In the genomic region with DNA sequence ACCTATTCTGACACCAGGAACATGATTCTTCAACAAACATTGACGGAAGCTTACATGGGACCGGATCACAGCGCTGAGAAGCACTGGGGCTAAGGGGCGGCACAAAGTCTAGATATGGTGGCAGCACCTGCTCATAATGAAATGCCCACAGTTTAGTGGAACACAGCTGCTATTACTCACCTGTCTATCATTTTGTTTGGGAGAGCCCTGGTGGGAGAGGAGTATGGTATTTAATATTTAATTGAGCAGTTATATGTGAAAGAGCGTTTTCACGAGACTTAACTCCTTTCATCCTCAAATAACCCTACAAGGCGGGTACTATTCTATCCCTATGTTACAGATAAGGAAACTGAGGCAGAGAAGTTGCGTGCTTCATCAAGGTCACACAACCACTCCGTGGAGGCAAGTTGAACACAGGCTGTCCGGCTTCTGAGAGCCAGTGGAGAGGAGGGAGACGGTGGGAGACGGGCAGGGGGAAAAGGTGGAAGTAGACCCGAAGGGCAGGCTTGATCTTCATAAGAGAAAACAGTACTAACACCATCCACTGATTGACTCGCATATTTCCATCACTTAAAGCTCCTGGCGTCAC, we compare ENCODE assay signal across 8 cellular contexts. TPM values are rescaled to one million over a fixed set of nuclear protein-coding genes. Genes with fewer than 3 reads are reported as not detected.
DNase-seq lines count a peak whose midpoint lies in the region; ATAC-seq and TF ChIP-seq lines count a peak whose summit lies in the region.

No MANE protein-coding gene starts in this region.

- H3K9ac ChIP-seq in PC-3 (ENCODE audit: low read length) = peak overlapping the region; percentile 96

- H3K4me1 ChIP-seq in PC-3 (ENCODE audit: insufficient read depth, low read length) (peaks cover 21% of the 10 kb centered on the region), neutrophil (ENCODE audit: control insufficient read depth in 1 of 2, insufficient read depth in 1 of 2, low read depth in 1 of 2, low read length in 1 of 2) (peaks cover 69 to 74% of the 10 kb centered on the region in 2 experiments)

- no peaks in the 10 kb centered on the region for H3F3A ChIP-seq in PC-3 (ENCODE audit: low read length, unreplicated experiment)

- CTCF ChIA-PET in PC-3 (lab: Charles Lee) = no interaction called here

- peak overlapping the region; percentile 71; the same call in 1 of the 2 replicates for H3K27ac ChIP-seq in PC-3 (ENCODE audit: low read length)
- peak overlapping the region; percentile 93 for H3K27ac ChIP-seq in neutrophil

- peak overlapping the region; percentile 95 for H3K4me2 ChIP-seq in PC-3 (ENCODE audit: low read length)

- H3K79me2 ChIP-seq in PC-3 (ENCODE audit: low read length) = peaks cover 53% of the 10 kb centered on the region

- H3K9me2 ChIP-seq in PC-3 (replicated peaks; ENCODE audit: low read length) = no peaks in the 10 kb centered on the region

- H3K4me3 ChIP-seq in PC-3 (ENCODE audit: low read length) = peak overlapping the region; percentile 93
- peak overlapping the region; percentile 70 for H3K4me3 ChIP-seq in epithelial cell of proximal tubule (ENCODE audit: low read depth, low read length)
- H3K4me3 ChIP-seq in neutrophil (ENCODE audit: low read depth in 1 of 2, low read length in 1 of 2) = peak overlapping the region; percentile 72 to 79

- ATAC-seq in HG02678 (IDR thresholded peaks at IDR 0.05; ENCODE audit: unreplicated experiment) (peak; percentile 18), PC-3 (peak; percentile 10)

- H3K9me3 ChIP-seq in PC-3 (ENCODE audit: low read length) (no peaks in the 10 kb centered on the region), neutrophil (no peaks in the 10 kb centered on the region)

- peak overlapping the region; percentile 84 for H2AFZ ChIP-seq in PC-3 (ENCODE audit: low read length)

- intact Hi-C loops in PC-3 (cut with micrococcal nuclease) = loop anchor here (1.0 kb wide), 1 partner anchor 105 kb away; the partner anchor contains the start of gene EGLN1

- POLR2A ChIA-PET in PC-3 (lab: Charles Lee; ENCODE audit: unreplicated experiment) = no interaction called here

- H4K20me1 ChIP-seq in PC-3 (ENCODE audit: low read length) = no peaks in the 10 kb centered on the region

- H3K36me3 ChIP-seq in PC-3 (ENCODE audit: low read depth, low read length) (no peaks in the 10 kb centered on the region), neutrophil (no peaks in the 10 kb centered on the region)

- TF ChIP-seq CTCF in PC-3 (conservative IDR thresholded peaks at IDR 0.05; ENCODE audit: low read depth, low read length) (no peak), epithelial cell of proximal tubule (conservative IDR thresholded peaks at IDR 0.05; ENCODE audit: low read depth, low read length) (no peak), neutrophil (IDR thresholded peaks at IDR 0.05) (no peak)

- H3K27me3 ChIP-seq in PC-3 (ENCODE audit: low read length) = no peaks in the 10 kb centered on the region
- H3K27me3 ChIP-seq in neutrophil = no peaks in the 10 kb centered on the region

- peak; percentile 25 for DNase-seq in NCI-H2029 (lab: John Stamatoyannopoulos, UW)
- DNase-seq in NCI-H2029 treated with DMSO at 0.1 percent for 48 hours (lab: John Stamatoyannopoulos, UW) = no peak
- DNase-seq in PC-3 = peak; percentile 19
- no peak for DNase-seq in epithelial cell of proximal tubule (ENCODE audit: low read depth)
- no peak for DNase-seq in NAMALWA (ENCODE audit: low spot score)
- no peak for DNase-seq in MV-4-11 (lab: John Stamatoyannopoulos, UW)

- no TSS peak for BruUV-seq in PC-3 (replicated peaks; lab: Mats Ljungman, UMichigan)

RNA-seq across cellular contexts. Expression of gene TSNAX, which starts 0.8 kb away (rescaled TPM):
- total RNA-seq in PC-3 (2014; rRNA removed) (30.5 and 33.1 TPM in 2 replicates), epithelial cell of proximal tubule (12.1 and 26.4 TPM in 2 replicates)

Comparison
In these comparisons a context has a peak if more than half of its experiments do, and no peak if none do; other contexts are left out.
1. DNase-seq: peak in NCI-H2029 (single experiment) and PC-3 (single experiment); none in NCI-H2029 treated with DMSO at 0.1 percent for 48 hours (single experiment), epithelial cell of proximal tubule (single experiment), NAMALWA (single experiment) and MV-4-11 (single experiment).
2. Peak in every context shown above with its lines, with median percentiles within 50 percentile points of each other: H3K4me3 ChIP-seq.